In genomic region chr9:131905144-131905543, GRCh38 we compare ENCODE assay signal across 27 cellular contexts.
"Had no signal": no experiment of that assay in that cellular context is flagged by ENCODE, and none has a peak within 500 bp of the region (broad histone marks: within the 10 kb centered on the region; RNA-seq: fewer than 3 reads in every experiment).

No MANE protein-coding gene starts in this region.

- H3K9me3 ChIP-seq: stomach, suprapubic skin, testis, thoracic aorta, thyroid gland, tibial artery, tibial nerve, transverse colon, upper lobe of left lung, upper lobe of right lung, uterus, vagina had no signal

- H3K27me3 ChIP-seq: stomach, suprapubic skin, testis, thyroid gland, tibial artery, tibial nerve, transverse colon, upper lobe of left lung, upper lobe of right lung, uterus, vagina had no signal

- ATAC-seq: stimulated activated effector memory CD8-positive, alpha-beta T cell treated with anti-CD3 and anti-CD28 coated beads, Interleukin-12 subunit alpha, Interleukin-12 subunit beta, amount 100 ng/mL, for 72 hours; stimulated activated memory B cell treated with anti-CD40 and anti-IgM and Interleukin-4, amounts not matched to agents 10 μg/mL and 1 μg/mL and 100 μg/mL, for 72 hours; stimulated activated naive B cell treated with anti-CD40 and anti-IgM and Interleukin-4, amounts not matched to agents 10 μg/mL and 1 μg/mL and 100 μg/mL, for 72 hours; stimulated activated naive CD8-positive, alpha-beta T cell treated with anti-CD3 and anti-CD28 coated beads, Interleukin-15, amount 100 ng/mL, for 72 hours; stimulated activated naive CD8-positive, alpha-beta T cell treated with anti-CD3 and anti-CD28 coated beads, Interleukin-15, Interleukin-2, amounts not matched to agents 100 U/mL and 50 U/mL, for 24 hours; upper lobe of right lung had no signal

- FAIRE-seq: urothelium cell line had no signal

- DNase-seq: stimulated activated CD4-positive, alpha-beta T cell treated with anti-CD3 and anti-CD28 coated beads, Interleukin-2, amount 100 ng/mL, for 48 hours; stimulated activated CD4-positive, alpha-beta T cell treated with anti-CD3 and anti-CD28 coated beads, Interleukin-4, amount 100 ng/mL, for 1 hour; stimulated activated CD4-positive, alpha-beta T cell treated with anti-CD3 and anti-CD28 coated beads, Interleukin-4, amount 100 ng/mL, for 24 hours; stimulated activated CD4-positive, alpha-beta T cell treated with anti-CD3 and anti-CD28 coated beads, Interleukin-4, amount 100 ng/mL, for 4 hours; stimulated activated CD8-positive, alpha-beta memory T cell treated with anti-CD3 and anti-CD28 coated beads, Interleukin-4, amount 100 ng/mL, for 48 hours; stimulated activated naive B cell treated with anti-CD40 and anti-IgM and Interleukin-4, amounts not matched to agents 10 μg/mL and 1 μg/mL and 100 μg/mL, for 72 hours; stimulated activated naive CD4-positive, alpha-beta T cell; stimulated activated naive CD4-positive, alpha-beta T cell treated with Interleukin-2 at 50 U/mL for 16 hours; stimulated activated naive CD8-positive, alpha-beta T cell treated with anti-CD3 and anti-CD28 coated beads, Interleukin-15, amount 100 ng/mL, for 72 hours; stimulated activated naive CD8-positive, alpha-beta T cell treated with anti-CD3 and anti-CD28 coated beads, Interleukin-15, Interleukin-2, amounts not matched to agents 100 U/mL and 50 U/mL, for 24 hours; stomach; substantia nigra; testis; thyroid gland; transverse colon; trophoblast cell; upper lobe of left lung; upper lobe of right lung; uterus had no signal

- H3K4me1 ChIP-seq: stomach, suprapubic skin, testis, thyroid gland, tibial artery, tibial nerve, transverse colon, upper lobe of right lung, uterus, vagina had no signal

- H3K36me3 ChIP-seq: stomach, suprapubic skin, thoracic aorta, thyroid gland, tibial nerve, transverse colon, upper lobe of left lung, upper lobe of right lung, uterus, vagina had no signal

- H3K27ac ChIP-seq: stomach, suprapubic skin, testis, thoracic aorta, thyroid gland, tibial artery, tibial nerve, transverse colon, upper lobe of left lung, upper lobe of right lung, uterus, vagina had no signal

- H3K4me3 ChIP-seq: stomach, suprapubic skin, testis, thoracic aorta, thyroid gland, tibial artery, tibial nerve, transverse colon, upper lobe of left lung, upper lobe of right lung, uterus, vagina had no signal
